Comparison of ENCODE assay signal across 25 cellular contexts in the genomic region with DNA sequence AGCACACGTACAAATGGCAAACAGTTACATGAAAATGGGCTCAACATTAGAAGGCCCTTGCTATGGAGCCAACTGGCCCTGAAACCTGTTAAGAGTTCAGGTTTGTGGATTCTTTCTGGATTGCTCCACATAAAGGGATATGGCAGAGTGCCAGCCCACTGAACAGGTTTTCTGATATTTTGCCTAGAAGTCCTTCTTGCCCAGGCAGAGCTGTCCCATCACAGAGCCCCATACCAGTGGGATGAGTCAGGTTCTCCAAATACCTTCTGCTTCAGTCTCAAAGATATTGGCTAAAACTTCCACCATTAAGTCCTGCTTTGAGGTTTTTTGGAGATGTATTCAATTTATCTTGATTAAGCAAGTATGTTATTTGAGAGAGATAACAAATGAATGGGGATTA.
DNase-seq lines count a peak whose midpoint lies in the region; ATAC-seq and TF ChIP-seq lines count a peak whose summit lies in the region.
"Had no signal": no experiment of that assay in that cellular context is flagged by ENCODE, and none has a peak within 500 bp of the region (broad histone marks: within the 10 kb centered on the region; RNA-seq: fewer than 3 reads in every experiment).

No MANE protein-coding gene starts in this region.

- H3K27me3 ChIP-seq in MG63, result no peaks in the 10 kb centered on the region
- peaks cover 0 to 17% of the 10 kb centered on the region in 2 donors for H3K27me3 ChIP-seq in breast epithelium
- H3K27me3 ChIP-seq: BE2C, Peyer's patch, suprapubic skin had no signal

- no peak for TF ChIP-seq CTCF in breast epithelium (IDR thresholded peaks at IDR 0.05)

- H3K36me3 ChIP-seq in MG63, result no peaks in the 10 kb centered on the region
- no peaks in the 10 kb centered on the region for H3K36me3 ChIP-seq in breast epithelium
- H3K36me3 ChIP-seq: BE2C, left ventricle myocardium inferior, Peyer's patch, suprapubic skin, uterus had no signal

- no peaks in the 10 kb centered on the region for H3K4me1 ChIP-seq in breast epithelium
- H3K4me1 ChIP-seq: BE2C, left ventricle myocardium inferior, Peyer's patch, suprapubic skin, uterus had no signal

- no peak for TF ChIP-seq POLR2A in breast epithelium (IDR thresholded peaks at IDR 0.05)

- intact Hi-C loops in breast epithelium (cut with DNase I; ENCODE audit: low total_unique reads), result no loop called here

- no peak overlapping the region for H3K4me3 ChIP-seq in MG63
- H3K4me3 ChIP-seq in breast epithelium, result no peak overlapping the region
- H3K4me3 ChIP-seq: left ventricle myocardium inferior, Peyer's patch, suprapubic skin, uterus had no signal

- H3K27ac ChIP-seq in breast epithelium, result no peak overlapping the region
- H3K27ac ChIP-seq: left ventricle myocardium inferior, Peyer's patch, suprapubic skin, uterus had no signal

- ATAC-seq in GM18520 (IDR thresholded peaks at IDR 0.05; ENCODE audit: unreplicated experiment), result no peak
- ATAC-seq: natural killer cell treated with Interleukin-12 subunit alpha and Interleukin-12 subunit beta and Interleukin-15 and Interleukin-18, amount 100 ng/mL, for 72 hours; stimulated activated memory B cell treated with anti-CD40 and anti-IgM and Interleukin-4, amounts not matched to agents 10 μg/mL and 1 μg/mL and 100 μg/mL, for 72 hours had no signal

- H3K9me3 ChIP-seq in MG63, result no peaks in the 10 kb centered on the region
- H3K9me3 ChIP-seq in breast epithelium, result peaks cover 7 to 18% of the 10 kb centered on the region in 2 donors
- H3K9me3 ChIP-seq: BE2C, Peyer's patch, suprapubic skin, uterus had no signal

- DNase-seq in EL (peak; percentile 1), MG63 (peak; percentile 1), breast epithelium (ENCODE audit: low spot score in 2 of 2) (peak; percentile 39 to 50), iris pigment epithelial cell (ENCODE audit: low read depth) (peak; percentile 27), retina (no peak), cerebellar nuclear complex (lab: John Stamatoyannopoulos, UW) (no peak)
- no peak for DNase-seq in activated effector memory CD4-positive, alpha-beta T cell treated with anti-CD3 and anti-CD28 coated beads, Interleukin-2, amount 50 U/mL, for 16 hours
- DNase-seq: activated CD4-positive, CD25-positive, alpha-beta regulatory T cell treated with anti-CD3 and anti-CD28 coated beads, Interleukin-2, amount 50 U/mL, for 72 hours; activated gamma-delta T cell; BE2C; cortex of kidney; DND-41; HCEC 1CT; head of caudate nucleus; KBM-7; left ventricle myocardium inferior; NCI-H1694 treated with DMSO at 0.1 percent for 48 hours; NCI-H526; Peyer's patch; stimulated activated CD4-positive, alpha-beta T cell treated with anti-CD3 and anti-CD28 coated beads, Interleukin-4, amount 100 ng/mL, for 1 hour; uterus had no signal

Comparison
In these comparisons a context has a peak if more than half of its experiments do, and no peak if none do; other contexts are left out.
1. DNase-seq: peak in EL (single experiment), MG63 (single experiment), breast epithelium (2 of 2) and iris pigment epithelial cell (single experiment); none in activated effector memory CD4-positive, alpha-beta T cell treated with anti-CD3 and anti-CD28 coated beads, Interleukin-2, amount 50 U/mL, for 16 hours (single experiment), retina (single experiment) and cerebellar nuclear complex (0 of 2).